19 cellular contexts compared by ENCODE assay signal in the genomic region with DNA sequence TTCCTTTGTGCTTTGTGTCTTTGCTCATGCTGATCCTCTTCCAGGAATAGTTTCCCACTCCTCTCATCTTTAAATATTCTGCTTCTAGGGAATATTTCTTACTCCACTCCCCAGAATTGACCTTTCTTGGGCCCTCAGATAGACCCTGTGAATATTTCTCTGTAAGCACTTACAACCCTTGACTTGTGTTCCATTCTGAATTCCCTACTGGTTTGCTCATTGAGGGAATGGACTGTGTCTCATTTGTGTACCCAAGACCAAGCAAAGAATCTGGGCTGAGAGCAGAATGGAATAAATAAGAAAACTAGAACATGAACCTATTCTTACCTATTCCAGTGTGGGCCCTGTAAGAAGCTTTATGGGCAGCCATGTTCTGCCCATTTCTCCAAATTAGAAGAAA.
DNase-seq lines count a peak whose midpoint lies in the region; ATAC-seq and TF ChIP-seq lines count a peak whose summit lies in the region.
"Had no signal": no experiment of that assay in that cellular context is flagged by ENCODE, and none has a peak within 500 bp of the region (broad histone marks: within the 10 kb centered on the region; RNA-seq: fewer than 3 reads in every experiment).

No MANE protein-coding gene starts in this region.

- intact Hi-C loops in tibial artery (cut with DNase I; ENCODE audit: low total_unique reads) = no loop called here

- DNase-seq in LHCN-M2 (ENCODE audit: low read depth) = peak; percentile 19
- peak; percentile 17 to 49 for DNase-seq in cardiac fibroblast (ENCODE audit: low read depth in 2 of 2)
- DNase-seq in myocyte (ENCODE audit: low read depth) = peak; percentile 59
- DNase-seq in tibial artery = no peak
- no peak for DNase-seq in NCI-H226
- no peak for DNase-seq in H4 (ENCODE audit: low spot score)
- DNase-seq: activated CD4-positive, alpha-beta T cell treated with anti-CD3 and anti-CD28 coated beads for 4 hours; activated naive CD4-positive, alpha-beta T cell treated with anti-CD3 and anti-CD28 coated beads for 36 hours; caudate nucleus; DND-41; GOT3; islet precursor cell; NCI-H1436; NCI-H446; posterior cingulate gyrus; SHP77 treated with DMSO at 0.1 percent for 48 hours had no signal

- H3K4me3 ChIP-seq in cardiac fibroblast (replicated peaks in 1 of 2; ENCODE audit: low read depth in 2 of 2, low read length in 2 of 2) = no peak overlapping the region
- no peak overlapping the region for H3K4me3 ChIP-seq in tibial artery
- H3K4me3 ChIP-seq: BLaER1 had no signal

- peaks cover 0 to 56% (median 26%) of the 10 kb centered on the region in 4 donors for H3K4me1 ChIP-seq in tibial artery
- H3K4me1 ChIP-seq: BLaER1 had no signal

- no peak for ATAC-seq in HG03378 (IDR thresholded peaks at IDR 0.05; ENCODE audit: unreplicated experiment)
- no peak for ATAC-seq in GM19452 (IDR thresholded peaks at IDR 0.05; ENCODE audit: unreplicated experiment)

- peaks cover 0 to 7% (median 0%) of the 10 kb centered on the region in 3 donors for H3K9me3 ChIP-seq in tibial artery

- no peaks in the 10 kb centered on the region for H3K36me3 ChIP-seq in tibial artery
- H3K36me3 ChIP-seq: BLaER1 had no signal

- TF ChIP-seq CTCF in cardiac fibroblast (IDR thresholded peaks at IDR 0.05; ENCODE audit: low read depth, low read length) (no peak), tibial artery (IDR thresholded peaks at IDR 0.05) (no peak)

- H3K27ac ChIP-seq in tibial artery = peak overlapping the region; percentile 59 to 60
- H3K27ac ChIP-seq: BLaER1 had no signal

- no peaks in the 10 kb centered on the region for H3K27me3 ChIP-seq in tibial artery
- H3K27me3 ChIP-seq: BLaER1 had no signal

Comparison
In these comparisons a context has a peak if more than half of its experiments do, and no peak if none do; other contexts are left out.
1. DNase-seq: peak in LHCN-M2 (single experiment), cardiac fibroblast (2 of 2) and myocyte (single experiment); none in tibial artery (0 of 2), NCI-H226 (single experiment) and H4 (single experiment).